ENCODE assay signal across 29 cellular contexts in genomic region chr12:4800555-4800954, GRCh38.
"Had no signal": no experiment of that assay in that cellular context is flagged by ENCODE, and none has a peak within 500 bp of the region (broad histone marks: within the 10 kb centered on the region; RNA-seq: fewer than 3 reads in every experiment).

No MANE protein-coding gene starts in this region.

- H3K36me3 Mint-ChIP-seq: naive B cell; naive thymus-derived CD8-positive, alpha-beta T cell; natural killer cell treated with Interleukin-12 subunit alpha and Interleukin-12 subunit beta and Interleukin-15 and Interleukin-18, amount 100 ng/mL, for 72 hours; stimulated activated naive B cell treated with anti-CD40 and anti-IgM and Interleukin-4, amounts not matched to agents 10 μg/mL and 1 μg/mL and 100 μg/mL, for 72 hours had no signal

- H3K27ac ChIP-seq: neutrophil, pancreas, psoas muscle, skin epidermis, spleen, stomach, thoracic aorta, thyroid gland, tibial nerve, upper lobe of left lung, uterus had no signal

- H3K4me3 Mint-ChIP-seq: naive B cell; naive thymus-derived CD8-positive, alpha-beta T cell; natural killer cell treated with Interleukin-12 subunit alpha and Interleukin-12 subunit beta and Interleukin-15 and Interleukin-18, amount 100 ng/mL, for 72 hours; nephron progenitor cell; neural crest cell; stimulated activated naive B cell treated with anti-CD40 and anti-IgM and Interleukin-4, amounts not matched to agents 10 μg/mL and 1 μg/mL and 100 μg/mL, for 72 hours; stimulated activated naive CD8-positive, alpha-beta T cell treated with anti-CD3 and anti-CD28 coated beads, Interleukin-15, Interleukin-2, amounts not matched to agents 100 ng/mL and 50 ng/mL, for 24 hours had no signal

- H3K4me1 Mint-ChIP-seq: naive B cell; naive thymus-derived CD8-positive, alpha-beta T cell; neural crest cell had no signal

- H3K4me3 ChIP-seq: pancreas, psoas muscle, skin epidermis, smooth muscle cell, spleen, stomach, thoracic aorta, thyroid gland, tibial nerve, upper lobe of left lung, uterus had no signal

- H3K36me3 ChIP-seq: neutrophil, pancreas, spleen, stomach, thoracic aorta, thyroid gland, tibial nerve, upper lobe of left lung, uterus had no signal

- ATAC-seq: naive thymus-derived CD8-positive, alpha-beta T cell; natural killer cell treated with Interleukin-12 subunit alpha and Interleukin-12 subunit beta and Interleukin-15 and Interleukin-18, amount 100 ng/mL, for 72 hours; pancreas; psoas muscle; right cardiac atrium; sciatic nerve; stimulated activated naive B cell treated with anti-CD40 and anti-IgM and Interleukin-4, amounts not matched to agents 10 μg/mL and 1 μg/mL and 100 μg/mL, for 72 hours had no signal

- H3K4me2 ChIP-seq: smooth muscle cell had no signal

- H3K9me3 Mint-ChIP-seq: natural killer cell treated with Interleukin-12 subunit alpha and Interleukin-12 subunit beta and Interleukin-15 and Interleukin-18, amount 100 ng/mL, for 72 hours; neural crest cell; stimulated activated naive B cell treated with anti-CD40 and anti-IgM and Interleukin-4, amounts not matched to agents 10 μg/mL and 1 μg/mL and 100 μg/mL, for 72 hours; stimulated activated naive CD8-positive, alpha-beta T cell treated with anti-CD3 and anti-CD28 coated beads, Interleukin-15, Interleukin-2, amounts not matched to agents 100 ng/mL and 50 ng/mL, for 24 hours had no signal

- DNase-seq: naive B cell; naive thymus-derived CD8-positive, alpha-beta T cell; nephron progenitor cell; nucleus accumbens; pancreas; psoas muscle; right cardiac atrium; spleen; stimulated activated CD4-positive, alpha-beta T cell treated with anti-CD3 and anti-CD28 coated beads, Interleukin-12 subunit alpha, Interleukin-12 subunit beta, amount 100 ng/mL, for 4 hours; stimulated activated CD4-positive, alpha-beta T cell treated with anti-CD3 and anti-CD28 coated beads, Interleukin-1b, Interleukin-23, amount 100 ng/mL, for 48 hours; stimulated activated CD4-positive, alpha-beta T cell treated with anti-CD3 and anti-CD28 coated beads, Interleukin-4, amount 100 ng/mL, for 1 hour; stimulated activated CD4-positive, alpha-beta T cell treated with anti-CD3 and anti-CD28 coated beads, Interleukin-4, amount 100 ng/mL, for 4 hours; stimulated activated CD8-positive, alpha-beta memory T cell treated with anti-CD3 and anti-CD28 coated beads, Interleukin-4, amount 100 ng/mL, for 48 hours; stimulated activated naive B cell treated with anti-CD40 and anti-IgM and Interleukin-4, amounts not matched to agents 10 μg/mL and 1 μg/mL and 100 μg/mL, for 72 hours; stimulated activated naive CD4-positive, alpha-beta T cell treated with Interleukin-2 at 50 U/mL for 16 hours; stomach; thyroid gland; trophoblast cell; upper lobe of left lung; uterus had no signal

- H3K27ac Mint-ChIP-seq: naive thymus-derived CD8-positive, alpha-beta T cell; natural killer cell treated with Interleukin-12 subunit alpha and Interleukin-12 subunit beta and Interleukin-15 and Interleukin-18, amount 100 ng/mL, for 72 hours; nephron progenitor cell; stimulated activated naive B cell treated with anti-CD40 and anti-IgM and Interleukin-4, amounts not matched to agents 10 μg/mL and 1 μg/mL and 100 μg/mL, for 72 hours; stimulated activated naive CD8-positive, alpha-beta T cell treated with anti-CD3 and anti-CD28 coated beads, Interleukin-15, Interleukin-2, amounts not matched to agents 100 ng/mL and 50 ng/mL, for 24 hours had no signal

- H3K9me3 ChIP-seq: neutrophil, pancreas, psoas muscle, spleen, stomach, thoracic aorta, thyroid gland, tibial nerve, upper lobe of left lung, uterus had no signal

- FAIRE-seq: pancreas had no signal

- H3K4me1 ChIP-seq: pancreas, psoas muscle, spleen, stomach, thyroid gland, tibial nerve, upper lobe of left lung, uterus had no signal

- H3K27me3 ChIP-seq: pancreas, thyroid gland, tibial nerve, upper lobe of left lung, uterus had no signal
